Comparison of ENCODE assay signal across 18 cellular contexts in the genomic region with DNA sequence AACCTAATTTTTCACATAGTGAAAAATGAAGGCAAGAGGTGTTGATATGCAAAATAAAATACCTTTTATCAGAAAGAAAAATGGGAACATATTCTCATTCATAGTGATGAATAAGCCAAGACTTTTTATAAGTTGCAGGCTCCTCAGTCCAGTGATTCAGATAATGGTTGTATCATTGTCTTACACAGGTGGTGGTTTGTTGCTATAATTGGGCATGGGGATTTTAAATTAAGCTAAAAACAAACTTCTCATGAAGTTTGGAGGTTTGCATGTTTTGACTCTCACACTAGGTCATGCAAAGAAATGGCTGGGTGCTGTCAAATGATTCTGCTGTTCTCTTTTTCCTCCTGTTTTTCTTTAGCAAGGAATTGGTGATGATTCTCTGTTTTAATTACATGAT.
"Had no signal": no experiment of that assay in that cellular context is flagged by ENCODE, and none has a peak within 500 bp of the region (broad histone marks: within the 10 kb centered on the region; RNA-seq: fewer than 3 reads in every experiment).

No MANE protein-coding gene starts in this region.

- H3K9me3 ChIP-seq: heart left ventricle, neutrophil, suprapubic skin, thyroid gland had no signal

- H3K9me3 Mint-ChIP-seq: naive thymus-derived CD4-positive, alpha-beta T cell; type B pancreatic cell had no signal

- DNase-seq: cortex of kidney; dorsolateral prefrontal cortex; effector CD8-positive, alpha-beta T cell; foreskin melanocyte; heart left ventricle; hippocampal formation; kidney glomerular epithelial cell; mesendoderm; naive thymus-derived CD4-positive, alpha-beta T cell; posterior cingulate gyrus; stimulated activated CD4-positive, alpha-beta T cell treated with anti-CD3 and anti-CD28 coated beads, Interleukin-2, amount 100 ng/mL, for 24 hours; stimulated activated CD4-positive, alpha-beta T cell treated with anti-CD3 and anti-CD28 coated beads, Interleukin-4, amount 100 ng/mL, for 4 hours; stimulated activated naive CD4-positive, alpha-beta T cell treated with Interleukin-2 at 50 U/mL for 16 hours; thyroid gland had no signal

- H3K27ac Mint-ChIP-seq: type B pancreatic cell had no signal

- H3K4me1 ChIP-seq: thyroid gland had no signal

- H3K27ac ChIP-seq: dorsolateral prefrontal cortex, heart left ventricle, neutrophil, suprapubic skin, thyroid gland had no signal

- H3K4me3 ChIP-seq: dorsolateral prefrontal cortex, heart left ventricle, suprapubic skin, thyroid gland had no signal

- ATAC-seq: heart left ventricle; naive thymus-derived CD4-positive, alpha-beta T cell; sciatic nerve had no signal

- H3K4me3 Mint-ChIP-seq: naive thymus-derived CD4-positive, alpha-beta T cell; type B pancreatic cell had no signal

- H3K27me3 Mint-ChIP-seq: naive thymus-derived CD4-positive, alpha-beta T cell; type B pancreatic cell had no signal

- H3K4me1 Mint-ChIP-seq: naive thymus-derived CD4-positive, alpha-beta T cell had no signal
